In genomic region chr1:173757666-173758065, GRCh38 we compare ENCODE assay signal across 18 cellular contexts. TPM values are rescaled to one million over a fixed set of nuclear protein-coding genes. Genes with fewer than 3 reads are reported as not detected.
A peak's percentile ranks its signal among the peaks of the same experiment; 100 is the strongest.
DNase-seq lines count a peak whose midpoint lies in the region; ATAC-seq and TF ChIP-seq lines count a peak whose summit lies in the region.
"Had no signal": no experiment of that assay in that cellular context is flagged by ENCODE, and none has a peak within 500 bp of the region (broad histone marks: within the 10 kb centered on the region; RNA-seq: fewer than 3 reads in every experiment).

No MANE protein-coding gene starts in this region.

- DNase-seq in activated T-cell treated with anti-CD3 and anti-CD28 coated beads, Interleukin-2, amount 50 U/mL, for 72 hours = no peak
- no peak for DNase-seq in activated T-cell treated with anti-CD3 and anti-CD28 coated beads, Interleukin-2, amount 50 U/mL, for 1 hour
- DNase-seq in endothelial cell (ENCODE audit: low spot score) (no peak), foreskin keratinocyte (peak; percentile 8 to 30), NCI-H128 (lab: John Stamatoyannopoulos, UW; ENCODE audit: unreplicated experiment) (no peak), NCI-H146 (lab: John Stamatoyannopoulos, UW) (no peak)
- DNase-seq: AML-193; Caco-2; Calu3; CD4-positive, alpha-beta T cell; CD8-positive, alpha-beta T cell; DMS79 treated with DMSO at 0.1 percent for 48 hours; GF-D8 had no signal

- H3K27ac ChIP-seq in foreskin keratinocyte = no peak overlapping the region
- H3K27ac ChIP-seq: 22Rv1; A549; BLaER1 treated with 17β-estradiol and CSF1 and Interleukin-3, amounts not matched to agents 10 nM and 100 nM; C4-2B had no signal

- no peak for ATAC-seq in activated T-cell treated with anti-CD3 and anti-CD28 coated beads, Interleukin-2, amount 50 U/mL, for 72 hours (replicated peaks in 1 of 2)
- ATAC-seq in foreskin keratinocyte = no peak
- ATAC-seq: A549; CD8-positive, alpha-beta T cell had no signal

- H3K9me3 Mint-ChIP-seq in activated T-cell treated with anti-CD3 and anti-CD28 coated beads, Interleukin-2, amount 50 U/mL, for 72 hours = peaks cover 0 to 7% of the 10 kb centered on the region in 2 donors
- H3K9me3 Mint-ChIP-seq in endothelial cell (ENCODE audit: unreplicated experiment) = peaks cover 5% of the 10 kb centered on the region

- TF ChIP-seq CTCF in endothelial cell (IDR thresholded peaks at IDR 0.05; ENCODE audit: unreplicated experiment) (no peak), foreskin keratinocyte (conservative IDR thresholded peaks at IDR 0.05) (no peak)

- H3K27me3 Mint-ChIP-seq in activated T-cell treated with anti-CD3 and anti-CD28 coated beads, Interleukin-2, amount 50 U/mL, for 72 hours (ENCODE audit: low read depth) = no peaks in the 10 kb centered on the region
- H3K27me3 Mint-ChIP-seq in endothelial cell (ENCODE audit: unreplicated experiment) = peaks cover 2% of the 10 kb centered on the region
- H3K27me3 Mint-ChIP-seq: B cell; CD4-positive, alpha-beta T cell had no signal

- no peak overlapping the region for H3K4me3 Mint-ChIP-seq in activated T-cell treated with anti-CD3 and anti-CD28 coated beads, Interleukin-2, amount 50 U/mL, for 72 hours
- H3K4me3 Mint-ChIP-seq in endothelial cell (ENCODE audit: unreplicated experiment) = peak overlapping the region; percentile 85
- H3K4me3 Mint-ChIP-seq: B cell; CD4-positive, alpha-beta T cell; CD8-positive, alpha-beta T cell had no signal

- H3K4me1 ChIP-seq in foreskin keratinocyte = no peaks in the 10 kb centered on the region
- H3K4me1 ChIP-seq: BLaER1 treated with 17β-estradiol and CSF1 and Interleukin-3, amounts not matched to agents 10 nM and 100 nM; Caco-2 had no signal

- H3K27me3 ChIP-seq in foreskin keratinocyte = no peaks in the 10 kb centered on the region
- H3K27me3 ChIP-seq: BLaER1 treated with 17β-estradiol and CSF1 and Interleukin-3, amounts not matched to agents 10 nM and 100 nM had no signal

- H3K27ac Mint-ChIP-seq in activated T-cell treated with anti-CD3 and anti-CD28 coated beads, Interleukin-2, amount 50 U/mL, for 72 hours = peak overlapping the region; percentile 59
- H3K27ac Mint-ChIP-seq in endothelial cell (ENCODE audit: unreplicated experiment) = no peak overlapping the region
- H3K27ac Mint-ChIP-seq: B cell; CD4-positive, alpha-beta T cell; CD8-positive, alpha-beta T cell had no signal

- H3K4me1 Mint-ChIP-seq in activated T-cell treated with anti-CD3 and anti-CD28 coated beads, Interleukin-2, amount 50 U/mL, for 72 hours (ENCODE audit: low read depth) = no peaks in the 10 kb centered on the region
- no peaks in the 10 kb centered on the region for H3K4me1 Mint-ChIP-seq in endothelial cell (ENCODE audit: unreplicated experiment)
- H3K4me1 Mint-ChIP-seq: B cell had no signal

- H3K36me3 Mint-ChIP-seq in activated T-cell treated with anti-CD3 and anti-CD28 coated beads, Interleukin-2, amount 50 U/mL, for 72 hours (ENCODE audit: insufficient read depth in 2 of 2) = peaks cover 13 to 43% of the 10 kb centered on the region in 2 donors
- H3K36me3 Mint-ChIP-seq in endothelial cell (ENCODE audit: low read depth, unreplicated experiment) = peaks cover 63% of the 10 kb centered on the region

RNA-seq across cellular contexts. Expression of gene KLHL20, which starts 42.9 kb away (rescaled TPM):
- 10 to 100 TPM; 19.7 to 22.1 TPM for total RNA-seq in activated T-cell treated with anti-CD3 and anti-CD28 coated beads, Interleukin-2, amount 50 U/mL, for 72 hours
- 32.8 TPM for total RNA-seq in endothelial cell (ENCODE audit: unreplicated experiment)
- 16.3 and 19.8 TPM in 2 replicates for total RNA-seq in foreskin keratinocyte
- 4.1 and 4.2 TPM in 2 replicates for polyA plus RNA-seq in foreskin keratinocyte

Comparison
In these comparisons a context has a peak if more than half of its experiments do, and no peak if none do; other contexts are left out.
1. DNase-seq: peak in foreskin keratinocyte (2 of 2); none in activated T-cell treated with anti-CD3 and anti-CD28 coated beads, Interleukin-2, amount 50 U/mL, for 72 hours (0 of 2), activated T-cell treated with anti-CD3 and anti-CD28 coated beads, Interleukin-2, amount 50 U/mL, for 1 hour (single experiment), endothelial cell (single experiment), NCI-H128 (single experiment) and NCI-H146 (single experiment).